18 cellular contexts compared by ENCODE assay signal in the genomic region with DNA sequence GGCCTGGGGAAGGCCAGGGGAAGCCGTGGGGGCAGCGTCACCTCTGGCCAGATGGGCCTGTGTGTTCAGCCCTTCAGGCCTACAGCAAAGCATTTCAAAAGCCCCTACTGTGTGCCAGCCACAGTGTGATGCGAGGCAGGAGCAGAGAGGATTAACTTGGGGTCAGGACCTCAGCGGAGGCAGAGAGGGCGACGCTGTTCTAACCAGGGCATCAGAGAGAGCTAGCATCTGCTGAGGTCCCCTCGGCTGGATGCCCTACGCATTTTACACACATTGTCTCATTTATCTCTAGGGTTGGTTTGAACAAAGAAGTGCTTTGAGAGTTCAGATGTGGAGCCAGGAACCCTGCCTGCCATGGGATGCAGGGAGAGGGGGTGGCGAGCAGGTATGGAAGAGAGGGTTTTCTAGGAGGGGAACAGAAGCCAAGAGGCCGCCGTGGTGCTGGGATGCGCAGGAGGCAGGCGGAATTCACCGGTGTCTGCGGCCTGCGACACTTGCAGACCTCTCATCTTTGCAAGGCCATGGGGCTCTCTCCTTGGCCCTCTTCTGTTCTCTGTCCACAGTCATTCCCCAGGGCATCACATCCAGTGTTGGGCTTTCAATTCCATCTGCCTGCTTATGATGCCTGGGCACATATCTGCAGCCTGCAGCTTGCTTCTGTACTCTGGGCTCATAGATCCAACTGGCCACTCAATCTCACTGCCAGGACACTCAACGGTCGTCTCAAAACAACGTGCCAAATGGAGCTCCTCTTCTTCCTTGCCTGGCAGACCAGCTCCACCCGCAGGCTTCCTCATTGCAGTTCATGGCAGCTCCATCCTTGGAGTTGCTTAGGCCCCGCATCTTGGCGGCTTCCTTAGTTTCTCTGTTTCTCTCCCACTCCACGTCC. TPM values are rescaled to one million over a fixed set of nuclear protein-coding genes. Genes with fewer than 3 reads are reported as not detected.
DNase-seq lines count a peak whose midpoint lies in the region; ATAC-seq, FAIRE-seq and TF ChIP-seq lines count a peak whose summit lies in the region.
"Had no signal": no experiment of that assay in that cellular context is flagged by ENCODE, and none has a peak within 500 bp of the region (broad histone marks: within the 10 kb centered on the region; RNA-seq: fewer than 3 reads in every experiment).

No MANE protein-coding gene starts in this region.

- H3K4me1 ChIP-seq in H1 (replicated peaks in 1 of 4; ENCODE audit: control insufficient read depth in 3 of 4, insufficient read depth in 4 of 4, low read length in 3 of 4) = peaks cover 0 to 7% (median 3%) of the 10 kb centered on the region in 4 experiments; a peak in 4 of 7 replicates
- H3K4me1 ChIP-seq: A549 had no signal

- H2BK120ac ChIP-seq in H1 (replicated peaks; ENCODE audit: low read depth, low read length) = no peak overlapping the region

- POLR2A ChIA-PET in H1 (lab: Charles Lee; ENCODE audit: partially characterized antibody) = no interaction called here

- TF ChIP-seq RAD21 in H1 (IDR thresholded peaks at IDR 0.05 in 1 of 2, conservative IDR thresholded peaks at IDR 0.05 in 1 of 2; ENCODE audit: low read depth in 2 of 2, low read length in 2 of 2) = peak; percentile 69 to 71

- no peak overlapping the region for H3K27ac ChIP-seq in H1 (ENCODE audit: low read depth, low read length)
- H3K27ac ChIP-seq: A549, cardiac muscle cell had no signal

- H2BK5ac ChIP-seq in H1 (ENCODE audit: low read depth, low read length) = no peak overlapping the region

- peak; percentile 5 for DNase-seq in NCI-H2196 (lab: John Stamatoyannopoulos, UW; ENCODE audit: unreplicated experiment)
- no peak for DNase-seq in NCI-H2196 treated with DMSO at 0.1 percent for 48 hours (lab: John Stamatoyannopoulos, UW; ENCODE audit: unreplicated experiment)
- DNase-seq in NB4 (ENCODE audit: low read depth) = peak; percentile 25
- DNase-seq in H1 (ENCODE audit: low read depth in 1 of 2, low spot score in 2 of 2) = no peak
- peak; percentile 90 for DNase-seq in pons (ENCODE audit: low spot score)
- no peak for DNase-seq in NCI-H345 treated with DMSO at 0.1 percent for 48 hours (lab: John Stamatoyannopoulos, UW; ENCODE audit: unreplicated experiment)
- DNase-seq in activated CD4-positive, alpha-beta T cell treated with anti-CD3 and anti-CD28 coated beads, Interleukin-2, amount 50 U/mL, for 1 hour = no peak
- DNase-seq: activated CD8-positive, alpha-beta memory T cell treated with anti-CD3 and anti-CD28 coated beads, Interleukin-2, amount 10 ng/mL, durations not matched to agents 7 days and 5 days; activated naive CD4-positive, alpha-beta T cell treated with anti-CD3 and anti-CD28 coated beads, Interleukin-2, amount 10 ng/mL, durations not matched to agents 7 days and 5 days; GF-D8; mucosa of descending colon; NCI-H226; stimulated activated CD4-positive, alpha-beta T cell treated with anti-CD3 and anti-CD28 coated beads, Interleukin-2, amount 100 ng/mL, for 24 hours; stimulated activated CD8-positive, alpha-beta memory T cell treated with anti-CD3 and anti-CD28 coated beads, Interleukin-4, amount 100 ng/mL, for 48 hours had no signal

- H3K14ac ChIP-seq in H1 (ENCODE audit: insufficient read length) = no peak overlapping the region

- no peak overlapping the region for H3K18ac ChIP-seq in H1 (ENCODE audit: extremely low read depth, low read length)

- no peak overlapping the region for H3K56ac ChIP-seq in H1 (replicated peaks; ENCODE audit: insufficient read length, low read depth, low read length)

- H3K79me2 ChIP-seq in H1 (ENCODE audit: control insufficient read depth in 1 of 2, insufficient read depth in 2 of 2, low read length in 2 of 2) = no peaks in the 10 kb centered on the region

- no peak overlapping the region for H3K4me2 ChIP-seq in H1 (ENCODE audit: insufficient read depth in 1 of 2, low read depth in 2 of 2, low read length in 2 of 2)
- H3K4me2 ChIP-seq: A549 had no signal

- TF ChIP-seq POLR2A in NB4 (IDR thresholded peaks at IDR 0.05; ENCODE audit: extremely low read depth, insufficient read length) (no peak), H1 (IDR thresholded peaks at IDR 0.05; ENCODE audit: control extremely low read depth in 1 of 2, low read depth in 2 of 2, low read length in 2 of 2) (no peak)

- no peaks in the 10 kb centered on the region for H3K36me3 ChIP-seq in H1 (ENCODE audit: control insufficient read depth in 2 of 4, insufficient read depth in 4 of 4, low read length in 3 of 4)
- H3K36me3 ChIP-seq: cardiac muscle cell had no signal

- H4K20me1 ChIP-seq in H1 (replicated peaks in 1 of 2; ENCODE audit: control insufficient read depth in 1 of 2, insufficient read depth in 2 of 2, low read length in 2 of 2) = no peaks in the 10 kb centered on the region

- no peak overlapping the region for H2BK12ac ChIP-seq in H1 (ENCODE audit: low read depth, low read length)

- H4K5ac ChIP-seq in H1 (ENCODE audit: insufficient read length, low read depth, low read length) = no peak overlapping the region

- no peak overlapping the region for H3K23ac ChIP-seq in H1 (ENCODE audit: insufficient read length)

- CTCF ChIA-PET in H1 (lab: Charles Lee; ENCODE audit: partially characterized antibody) = interaction anchor here (0.6 to 4.8 kb wide), 17 partner anchors 8 to 343 kb away, joined by 3 to 22 read pairs (median 4); no protein-coding TSS in a partner anchor

- H3K4ac ChIP-seq in H1 (replicated peaks; ENCODE audit: insufficient read length, low read depth, low read length) = no peak overlapping the region

- no peak for TF ChIP-seq EP300 in H1 (IDR thresholded peaks at IDR 0.05; ENCODE audit: borderline replicate concordance in 1 of 2, low read depth in 2 of 2, low read length in 2 of 2)

- no peaks in the 10 kb centered on the region for H3K79me1 ChIP-seq in H1 (ENCODE audit: low read depth, low read length)

- 87% methylated on average over 23 of the region's 23 CpGs; no CpG with 5 or more reads in 1 of the 2 experiments for WGBS in H1 (ENCODE audit: extremely low coverage in 1 of 2, insufficient coverage in 1 of 2, insufficient read length in 1 of 2, insufficient replicate concordance in 2 of 2, low coverage in 1 of 2, low lambda C conversion rate in 2 of 2, missing lambda C conversion rate in 1 of 2), 2 experiments

- no peak overlapping the region for H4K91ac ChIP-seq in H1 (replicated peaks; ENCODE audit: insufficient read length, low read length)

- ATAC-seq in GM21825 (IDR thresholded peaks at IDR 0.05; ENCODE audit: unreplicated experiment) = no peak
- ATAC-seq: A549; activated CD8-positive, alpha-beta memory T cell treated with anti-CD3 and anti-CD28 coated beads, Interleukin-2, amount 10 ng/mL, durations not matched to agents 7 days and 5 days; mucosa of descending colon had no signal

- H2AFZ ChIP-seq in H1 (ENCODE audit: low read length) = no peak overlapping the region

- peak overlapping the region; percentile 72; the same call in 1 of the 2 replicates for H2BK15ac ChIP-seq in H1 (ENCODE audit: low read length)

- FAIRE-seq in H1 (lab: Jason Lieb, UNC) = no peak
- FAIRE-seq: A549, keratinocyte had no signal

- no peak overlapping the region for H4K8ac ChIP-seq in H1 (ENCODE audit: extremely low read depth, insufficient read depth, low read length)

- TF ChIP-seq CTCF in NB4 (IDR thresholded peaks at IDR 0.05; ENCODE audit: low read depth, low read length) = peak; percentile 19
- TF ChIP-seq CTCF in H1 (IDR thresholded peaks at IDR 0.05; ENCODE audit: control extremely low read depth in 1 of 3, insufficient read depth in 1 of 3, low read depth in 1 of 3, low read length in 3 of 3) = peak; percentile 48 to 57 (median 56); a peak in 3 of 4 replicates

- H3K9ac ChIP-seq in H1 (replicated peaks in 1 of 4; ENCODE audit: extremely low read depth in 1 of 4, low read depth in 3 of 4, low read length in 3 of 4) = no peak overlapping the region

- no peaks in the 10 kb centered on the region; a peak in 1 of 4 replicates for H3K9me3 ChIP-seq in H1 (ENCODE audit: insufficient read depth in 2 of 2, low read depth in 1 of 2, low read length in 1 of 2)
- H3K9me3 ChIP-seq: A549, mucosa of descending colon had no signal

- peaks cover 0 to 3% (median 1%) of the 10 kb centered on the region in 4 experiments; a peak in 1 of 7 replicates for H3K27me3 ChIP-seq in H1 (replicated peaks in 1 of 4; ENCODE audit: control insufficient read depth in 3 of 4, extremely low read depth in 1 of 4, insufficient read depth in 3 of 4, low read length in 3 of 4)

- H2AK5ac ChIP-seq in H1 (ENCODE audit: low read depth, low read length) = no peak overlapping the region

- H2BK20ac ChIP-seq in H1 (ENCODE audit: low read length) = no peak overlapping the region

- H3K23me2 ChIP-seq in H1 (ENCODE audit: low read depth, low read length) = no peaks in the 10 kb centered on the region

- H3K4me3 ChIP-seq in NB4 (ENCODE audit: low read depth, low read length) (no peak overlapping the region), H1 (ENCODE audit: extremely low read depth in 1 of 4, insufficient read depth in 2 of 4, low read depth in 3 of 4, low read length in 4 of 4) (no peak overlapping the region)
- H3K4me3 ChIP-seq: A549, cardiac muscle cell, mucosa of descending colon had no signal

TF ChIP-seq in H1, 55 proteins besides CTCF, POLR2A, EP300 and RAD21 (continues in another document):
- TF ChIP-seq CHD2 (IDR thresholded peaks at IDR 0.05; ENCODE audit: low read length) (no peak), CEBPB (IDR thresholded peaks at IDR 0.05; ENCODE audit: low read depth, low read length) (no peak), EZH2 (IDR thresholded peaks at IDR 0.05; ENCODE audit: low read depth, low read length, severe bottlenecking) (no peak), ASH2L (IDR thresholded peaks at IDR 0.05; ENCODE audit: low read length) (no peak), ZNF274 (IDR thresholded peaks at IDR 0.05; ENCODE audit: borderline replicate concordance, extremely low read depth, low read length) (no peak), RXRA (IDR thresholded peaks at IDR 0.05; ENCODE audit: insufficient read depth, low read depth, low read length) (no peak), RBBP5 (IDR thresholded peaks at IDR 0.05; ENCODE audit: borderline replicate concordance, low read depth, low read length) (no peak), POU5F1 (IDR thresholded peaks at IDR 0.05; ENCODE audit: low read depth, low read length) (no peak), SP4 (IDR thresholded peaks at IDR 0.05; ENCODE audit: low read length) (no peak), BACH1 (IDR thresholded peaks at IDR 0.05; ENCODE audit: low read length) (no peak), JUND (IDR thresholded peaks at IDR 0.05; ENCODE audit: low read length) (no peak)

RNA-seq across cellular contexts. Expression of a gene that starts 8.1 kb away (rescaled TPM):
- 3.1 and 4.5 TPM in 2 replicates for total RNA-seq in H1 (2021; fragmentation: NEBNext Ultra II Directional; extraction: Animal tissue kit (Norgen Biotek cat#: 25700))
- polyA plus RNA-seq in H1 (2011; rRNA removed) = 0.64 and 0.70 TPM in 2 replicates
- polyA plus RNA-seq in H1 (2011; cell fraction: cytosol; rRNA removed) = 0.69 TPM
- polyA plus RNA-seq in H1 (2011; cell fraction: nucleus; rRNA removed) = 1.6 TPM
- 1.0 to 1.8 TPM (median 1.3 TPM) in 4 replicates for polyA plus RNA-seq in H1 (2012, experiment 1 of 2)
- 0.35 TPM for polyA plus RNA-seq in H1 (2012, experiment 2 of 2)
- 0.69 TPM for polyA plus RNA-seq in H1 (2013, experiment 1 of 2)
- polyA plus RNA-seq in H1 (2013, experiment 2 of 2) = 0.81 TPM
- polyA minus RNA-seq in H1 (2011; rRNA and poly(A)+ RNA removed) = 0.88 and 2.9 TPM in 2 replicates
- 0.59 TPM for polyA minus RNA-seq in H1 (2011; cell fraction: cytosol; rRNA and poly(A)+ RNA removed)
- polyA minus RNA-seq in H1 (2011; cell fraction: nucleus; rRNA and poly(A)+ RNA removed) = 0.80 TPM

Comparison
In these comparisons a context has a peak if more than half of its experiments do, and no peak if none do; other contexts are left out.
1. DNase-seq: peak in NCI-H2196 (single experiment), NB4 (single experiment) and pons (single experiment); none in NCI-H2196 treated with DMSO at 0.1 percent for 48 hours (single experiment), H1 (0 of 2), NCI-H345 treated with DMSO at 0.1 percent for 48 hours (single experiment) and activated CD4-positive, alpha-beta T cell treated with anti-CD3 and anti-CD28 coated beads, Interleukin-2, amount 50 U/mL, for 1 hour (single experiment).